ENCODE assay signal across 1 cellular context in genomic region chr2:100603414-100603813, GRCh38.
TF ChIP-seq lines count a peak whose summit lies in the region.

No MANE protein-coding gene starts in this region.

TF ChIP-seq in H1, 55 proteins besides CTCF, POLR2A, EP300 and RAD21:
- TF ChIP-seq CHD1 (IDR thresholded peaks at IDR 0.05; ENCODE audit: low read depth, low read length) (no peak), TBP (IDR thresholded peaks at IDR 0.05; ENCODE audit: low read depth, low read length) (no peak), CHD2 (IDR thresholded peaks at IDR 0.05; ENCODE audit: low read length) (no peak), POU5F1 (IDR thresholded peaks at IDR 0.05; ENCODE audit: low read depth, low read length) (no peak), SIX5 (IDR thresholded peaks at IDR 0.05; ENCODE audit: low read depth, low read length) (no peak), SP1 (IDR thresholded peaks at IDR 0.05; ENCODE audit: low read depth, low read length) (no peak), RBBP5 (IDR thresholded peaks at IDR 0.05; ENCODE audit: borderline replicate concordance, low read depth, low read length) (no peak), ATF2 (IDR thresholded peaks at IDR 0.05; ENCODE audit: low read length) (no peak), ATF3 (IDR thresholded peaks at IDR 0.05; ENCODE audit: insufficient read depth, low read depth, low read length) (no peak), HDAC6 (IDR thresholded peaks at IDR 0.05; ENCODE audit: low read depth, low read length) (no peak), USF2 (IDR thresholded peaks at IDR 0.05; ENCODE audit: low read length) (no peak), NANOG (IDR thresholded peaks at IDR 0.05; ENCODE audit: insufficient read depth, low read depth, low read length, poor library complexity, severe bottlenecking) (no peak), NRF1 (IDR thresholded peaks at IDR 0.05; ENCODE audit: low read depth, low read length) (no peak), CBX5 (IDR thresholded peaks at IDR 0.05; ENCODE audit: low read depth, low read length) (no peak), GTF2F1 (IDR thresholded peaks at IDR 0.05; ENCODE audit: borderline replicate concordance, low read depth, low read length) (no peak), HDAC2 (IDR thresholded peaks at IDR 0.05; ENCODE audit: borderline replicate concordance in 1 of 2, low read depth in 2 of 2, low read length in 2 of 2) (no peak), SP2 (IDR thresholded peaks at IDR 0.05; ENCODE audit: low read length) (no peak), CBX8 (IDR thresholded peaks at IDR 0.05; ENCODE audit: borderline replicate concordance, low read depth, low read length) (no peak), BCL11A (IDR thresholded peaks at IDR 0.05; ENCODE audit: low read depth in 2 of 2, low read length in 2 of 2) (no peak), CEBPB (IDR thresholded peaks at IDR 0.05; ENCODE audit: low read depth, low read length) (no peak)
